8 cellular contexts compared by ENCODE assay signal in genomic region chr20:36606171-36607116, GRCh38. TPM values are rescaled to one million over a fixed set of nuclear protein-coding genes. Genes with fewer than 3 reads are reported as not detected.
A peak's percentile ranks its signal among the peaks of the same experiment; 100 is the strongest.
DNase-seq lines count a peak whose midpoint lies in the region; ATAC-seq and TF ChIP-seq lines count a peak whose summit lies in the region.

No MANE protein-coding gene starts in this region.

- H3K27ac ChIP-seq in foreskin keratinocyte, result peak overlapping the region; percentile 62

- peaks cover 30% of the 10 kb centered on the region for H3K4me1 Mint-ChIP-seq in CD14-positive monocyte
- peaks cover 28% of the 10 kb centered on the region for H3K4me1 Mint-ChIP-seq in activated CD4-positive, alpha-beta memory T cell treated with anti-CD3 and anti-CD28 coated beads for 36 hours (ENCODE audit: low read depth)

- peak overlapping the region; percentile 98 to 99 for H3K4me3 Mint-ChIP-seq in CD14-positive monocyte
- peak overlapping the region; percentile 99 for H3K4me3 Mint-ChIP-seq in activated CD4-positive, alpha-beta memory T cell treated with anti-CD3 and anti-CD28 coated beads for 36 hours

- CTCF ChIA-PET in activated CD4-positive, alpha-beta memory T cell treated with anti-CD3 and anti-CD28 coated beads for 36 hours (lab: Charles Lee), result interaction anchor here (0.7 to 4.3 kb wide), 26 partner anchors 8 to 316 kb away, joined by 3 to 100 read pairs (median 5); partner anchors contain the start of genes DSN1, SLA2 and TGIF2

- H3K27ac Mint-ChIP-seq in CD14-positive monocyte, result peak overlapping the region; percentile 96 to 99 (median 98)
- H3K27ac Mint-ChIP-seq in activated CD4-positive, alpha-beta memory T cell treated with anti-CD3 and anti-CD28 coated beads for 36 hours, result peak overlapping the region; percentile 97

- peaks cover 0 to 4% (median 3%) of the 10 kb centered on the region in 3 donors for H3K27me3 Mint-ChIP-seq in CD14-positive monocyte (ENCODE audit: low read depth in 3 of 3)
- no peaks in the 10 kb centered on the region for H3K27me3 Mint-ChIP-seq in activated CD4-positive, alpha-beta memory T cell treated with anti-CD3 and anti-CD28 coated beads for 36 hours

- TF ChIP-seq CTCF in CD14-positive monocyte (IDR thresholded peaks at IDR 0.05) (no peak), foreskin keratinocyte (conservative IDR thresholded peaks at IDR 0.05) (no peak)

- peaks cover 0 to 1% (median 0%) of the 10 kb centered on the region in 7 donors for H3K9me3 Mint-ChIP-seq in CD14-positive monocyte
- no peaks in the 10 kb centered on the region for H3K9me3 Mint-ChIP-seq in activated CD4-positive, alpha-beta memory T cell treated with anti-CD3 and anti-CD28 coated beads for 36 hours

- intact Hi-C loops in CD14-positive monocyte (cut with micrococcal nuclease), result loop anchor here (5.0 kb wide), 1 partner anchor 49 kb away; no protein-coding TSS in a partner anchor
- intact Hi-C loops in activated CD4-positive, alpha-beta memory T cell treated with anti-CD3 and anti-CD28 coated beads for 36 hours (cut with micrococcal nuclease), result loop anchor here (5.0 kb wide), 2 partner anchors 141 to 166 kb away; partner anchors contain the start of genes DSN1 and NDRG3

- POLR2A ChIA-PET in activated CD4-positive, alpha-beta memory T cell treated with anti-CD3 and anti-CD28 coated beads for 36 hours (lab: Charles Lee), result interaction anchor here (0.5 to 4.2 kb wide), 12 partner anchors 9 to 489 kb away, joined by 3 to 51 read pairs (median 6); partner anchors contain the start of genes SLA2 and TGIF2

- H3K4me3 ChIP-seq in skeletal muscle cell (ENCODE audit: low read depth, low read length), result peak overlapping the region; percentile 99

- no peaks in the 10 kb centered on the region for H3K27me3 ChIP-seq in foreskin keratinocyte

- no peak for ATAC-seq in foreskin keratinocyte
- no peak for ATAC-seq in GM21825 (IDR thresholded peaks at IDR 0.05; ENCODE audit: unreplicated experiment)

- H3K4me1 ChIP-seq in foreskin keratinocyte, result peaks cover 4% of the 10 kb centered on the region

- peaks cover 38 to 42% of the 10 kb centered on the region in 2 donors for H3K36me3 Mint-ChIP-seq in CD14-positive monocyte
- peaks cover 23% of the 10 kb centered on the region for H3K36me3 Mint-ChIP-seq in activated CD4-positive, alpha-beta memory T cell treated with anti-CD3 and anti-CD28 coated beads for 36 hours

- peak; percentile 69 for DNase-seq in CD14-positive monocyte (ENCODE audit: low spot score)
- peak; percentile 49 for DNase-seq in HuH-7 (ENCODE audit: low spot score)
- peak; percentile 43 for DNase-seq in activated CD4-positive, alpha-beta memory T cell treated with anti-CD3 and anti-CD28 coated beads for 36 hours
- DNase-seq in foreskin keratinocyte, result peak in 1 of 2 donors; percentile 18
- no peak for DNase-seq in skeletal muscle cell (ENCODE audit: low read depth)
- DNase-seq in GM19238 (ENCODE audit: insufficient read length, low spot score), result no peak
- DNase-seq in NCI-H1930 (lab: John Stamatoyannopoulos, UW), result no peak

RNA-seq across cellular contexts. Expression of gene RAB5IF, which starts 0.9 kb away (rescaled TPM):
- polyA plus RNA-seq in CD14-positive monocyte (100 to 1,000 TPM; 757 to 790 TPM), foreskin keratinocyte (137 and 147 TPM in 2 replicates)
- 100 to 1,000 TPM; 113 to 114 TPM for total RNA-seq in activated CD4-positive, alpha-beta memory T cell treated with anti-CD3 and anti-CD28 coated beads for 36 hours
- total RNA-seq in foreskin keratinocyte, result 109 and 111 TPM in 2 replicates

RNA-seq across cellular contexts. Expression of gene TGIF2, which starts 33.0 kb away (rescaled TPM):
- 10 to 100 TPM; 11.0 to 12.2 TPM for polyA plus RNA-seq in CD14-positive monocyte
- 10 to 100 TPM; 39.7 to 43.0 TPM for total RNA-seq in activated CD4-positive, alpha-beta memory T cell treated with anti-CD3 and anti-CD28 coated beads for 36 hours
- total RNA-seq in foreskin keratinocyte, result 15.3 and 16.3 TPM in 2 replicates
- 9.6 and 11.0 TPM in 2 replicates for polyA plus RNA-seq in foreskin keratinocyte

RNA-seq across cellular contexts. Expression of gene SLA2, which starts 39.6 kb away (rescaled TPM):
- polyA plus RNA-seq in CD14-positive monocyte (under 1 TPM; 0.16 to 0.17 TPM), foreskin keratinocyte (0.03 TPM in 1 of 2 replicates, not detected in the other)
- 10 to 100 TPM; 47.1 to 47.7 TPM for total RNA-seq in activated CD4-positive, alpha-beta memory T cell treated with anti-CD3 and anti-CD28 coated beads for 36 hours
- total RNA-seq in foreskin keratinocyte, result not detected in 2 replicates

Comparison
In these comparisons a context has a peak if more than half of its experiments do, and no peak if none do; other contexts are left out.
1. DNase-seq: peak in CD14-positive monocyte (single experiment), HuH-7 (single experiment) and activated CD4-positive, alpha-beta memory T cell treated with anti-CD3 and anti-CD28 coated beads for 36 hours (single experiment); none in skeletal muscle cell (single experiment), GM19238 (single experiment) and NCI-H1930 (0 of 2).
2. RNA of gene SLA2, which starts 39.6 kb away (total RNA-seq): 47.1 to 47.7 TPM in activated CD4-positive, alpha-beta memory T cell treated with anti-CD3 and anti-CD28 coated beads for 36 hours; not detected in foreskin keratinocyte; every median in the first group is over 10 times any median in the second.